Comparison of ENCODE assay signal across 19 cellular contexts in genomic region chr5:135040331-135041144, GRCh38. TPM values are rescaled to one million over a fixed set of nuclear protein-coding genes. Genes with fewer than 3 reads are reported as not detected.
DNase-seq lines count a peak whose midpoint lies in the region; ATAC-seq and TF ChIP-seq lines count a peak whose summit lies in the region.
"Had no signal": no experiment of that assay in that cellular context is flagged by ENCODE, and none has a peak within 500 bp of the region (broad histone marks: within the 10 kb centered on the region; RNA-seq: fewer than 3 reads in every experiment).

No MANE protein-coding gene starts in this region.

- no peaks in the 10 kb centered on the region for H3K9me3 Mint-ChIP-seq in activated CD4-positive, alpha-beta T cell treated with anti-CD3 and anti-CD28 coated beads, Interleukin-2, amount 10 ng/mL, durations not matched to agents 24 days and 14 days
- H3K9me3 Mint-ChIP-seq in activated CD8-positive, alpha-beta T cell treated with anti-CD3 and anti-CD28 coated beads, Interleukin-2, amount 10 ng/mL, durations not matched to agents 7 days and 5 days (ENCODE audit: insufficient read depth), result no peaks in the 10 kb centered on the region
- H3K9me3 Mint-ChIP-seq: CD8-positive, alpha-beta memory T cell; nephron had no signal

- 11% methylated on average over 48 of the region's 51 CpGs for WGBS in smooth muscle cell (ENCODE audit: low lambda C conversion rate)

- H3K4me1 ChIP-seq in smooth muscle cell (ENCODE audit: low read depth), result peaks cover 8% of the 10 kb centered on the region

- H3K4me3 ChIP-seq in smooth muscle cell, result no peak overlapping the region
- H3K4me3 ChIP-seq: cardiac muscle cell, right lobe of liver had no signal

- peaks cover 44% of the 10 kb centered on the region for H3K79me2 ChIP-seq in smooth muscle cell (ENCODE audit: low read depth)

- no peak for TF ChIP-seq CTCF in smooth muscle cell (IDR thresholded peaks at IDR 0.05; ENCODE audit: borderline replicate concordance, insufficient read depth, poor library complexity, severe bottlenecking)

- no peak overlapping the region for H3K9ac ChIP-seq in smooth muscle cell (ENCODE audit: low read depth)

- H3K27me3 Mint-ChIP-seq in activated CD4-positive, alpha-beta T cell treated with anti-CD3 and anti-CD28 coated beads, Interleukin-2, amount 10 ng/mL, durations not matched to agents 24 days and 14 days, result peaks cover 78% of the 10 kb centered on the region
- peaks cover 76% of the 10 kb centered on the region for H3K27me3 Mint-ChIP-seq in activated CD8-positive, alpha-beta T cell treated with anti-CD3 and anti-CD28 coated beads, Interleukin-2, amount 10 ng/mL, durations not matched to agents 7 days and 5 days (ENCODE audit: low read depth)

- POLR2A ChIA-PET in activated CD8-positive, alpha-beta T cell treated with anti-CD3 and anti-CD28 coated beads, Interleukin-2, amount 10 ng/mL, durations not matched to agents 7 days and 5 days (lab: Charles Lee), result no interaction called here

- no peaks in the 10 kb centered on the region for H3K9me3 ChIP-seq in smooth muscle cell (replicated peaks; ENCODE audit: low read depth)
- H3K9me3 ChIP-seq: right lobe of liver had no signal

- H2AFZ ChIP-seq in smooth muscle cell (ENCODE audit: low read depth), result peak overlapping the region; percentile 40

- H3K36me3 ChIP-seq in smooth muscle cell (ENCODE audit: low read depth), result no peaks in the 10 kb centered on the region
- H3K36me3 ChIP-seq: cardiac muscle cell, right lobe of liver had no signal

- peak overlapping the region; percentile 93 for H3K4me2 ChIP-seq in smooth muscle cell

- H4K20me1 ChIP-seq in smooth muscle cell (ENCODE audit: low read depth), result no peaks in the 10 kb centered on the region

- ATAC-seq in activated CD8-positive, alpha-beta T cell treated with anti-CD3 and anti-CD28 coated beads, Interleukin-2, amount 10 ng/mL, durations not matched to agents 7 days and 5 days, result peak; percentile 21
- ATAC-seq in GM21381 (IDR thresholded peaks at IDR 0.05; ENCODE audit: unreplicated experiment), result no peak

- peak; percentile 66 for DNase-seq in activated CD4-positive, alpha-beta T cell treated with anti-CD3 and anti-CD28 coated beads, Interleukin-2, amount 10 ng/mL, durations not matched to agents 24 days and 14 days
- DNase-seq in activated CD4-positive, alpha-beta T cell treated with anti-CD3 and anti-CD28 coated beads for 1 hour, result no peak
- DNase-seq in activated CD8-positive, alpha-beta T cell treated with anti-CD3 and anti-CD28 coated beads, Interleukin-2, amount 10 ng/mL, durations not matched to agents 7 days and 5 days, result no peak
- DNase-seq in islet precursor cell (peak; percentile 71), smooth muscle cell (lab: John Stamatoyannopoulos, UW; ENCODE audit: unreplicated experiment) (no peak), UCSD-AML1 (lab: John Stamatoyannopoulos, UW; ENCODE audit: unreplicated experiment) (no peak)
- no peak for DNase-seq in NK-92 treated with Interleukin-12 subunit alpha and Interleukin-12 subunit beta, amount 100 ng/mL, for 24 hours (lab: John Stamatoyannopoulos, UW)
- DNase-seq: 8988T; activated naive CD4-positive, alpha-beta T cell; CD8-positive, alpha-beta memory T cell; left cardiac atrium; NCI-H1694; NCI-H526 treated with DMSO at 0.1 percent for 48 hours; RPMI8226; T1000 had no signal

- H3K4me1 Mint-ChIP-seq in activated CD4-positive, alpha-beta T cell treated with anti-CD3 and anti-CD28 coated beads, Interleukin-2, amount 10 ng/mL, durations not matched to agents 24 days and 14 days, result no peaks in the 10 kb centered on the region
- H3K4me1 Mint-ChIP-seq in activated CD8-positive, alpha-beta T cell treated with anti-CD3 and anti-CD28 coated beads, Interleukin-2, amount 10 ng/mL, durations not matched to agents 7 days and 5 days (ENCODE audit: low read depth), result peaks cover 6% of the 10 kb centered on the region
- H3K4me1 Mint-ChIP-seq: nephron had no signal

- H3K27me3 ChIP-seq in smooth muscle cell (ENCODE audit: low read depth), result peaks cover 75% of the 10 kb centered on the region

- CTCF ChIA-PET in activated CD8-positive, alpha-beta T cell treated with anti-CD3 and anti-CD28 coated beads, Interleukin-2, amount 10 ng/mL, durations not matched to agents 7 days and 5 days (lab: Charles Lee), result no interaction called here

- H3K27ac Mint-ChIP-seq in activated CD4-positive, alpha-beta T cell treated with anti-CD3 and anti-CD28 coated beads, Interleukin-2, amount 10 ng/mL, durations not matched to agents 24 days and 14 days, result no peak overlapping the region
- H3K27ac Mint-ChIP-seq in activated CD8-positive, alpha-beta T cell treated with anti-CD3 and anti-CD28 coated beads, Interleukin-2, amount 10 ng/mL, durations not matched to agents 7 days and 5 days, result no peak overlapping the region
- H3K27ac Mint-ChIP-seq: CD8-positive, alpha-beta memory T cell; nephron had no signal

- H3F3A ChIP-seq in smooth muscle cell (ENCODE audit: low read depth), result no peaks in the 10 kb centered on the region

- intact Hi-C loops in activated CD4-positive, alpha-beta T cell treated with anti-CD3 and anti-CD28 coated beads, Interleukin-2, amount 10 ng/mL, durations not matched to agents 24 days and 14 days (cut with micrococcal nuclease), result loop anchor here (1.0 kb wide), 1 partner anchor 10 kb away; no protein-coding TSS in a partner anchor

- no peaks in the 10 kb centered on the region for H3K36me3 Mint-ChIP-seq in activated CD4-positive, alpha-beta T cell treated with anti-CD3 and anti-CD28 coated beads, Interleukin-2, amount 10 ng/mL, durations not matched to agents 24 days and 14 days (ENCODE audit: low read depth)
- no peaks in the 10 kb centered on the region for H3K36me3 Mint-ChIP-seq in activated CD8-positive, alpha-beta T cell treated with anti-CD3 and anti-CD28 coated beads, Interleukin-2, amount 10 ng/mL, durations not matched to agents 7 days and 5 days (ENCODE audit: low read depth)
- H3K36me3 Mint-ChIP-seq: CD8-positive, alpha-beta memory T cell had no signal

- H3K27ac ChIP-seq in smooth muscle cell (ENCODE audit: low read depth), result no peak overlapping the region
- H3K27ac ChIP-seq: cardiac muscle cell, right lobe of liver had no signal

- H3K4me3 Mint-ChIP-seq in activated CD4-positive, alpha-beta T cell treated with anti-CD3 and anti-CD28 coated beads, Interleukin-2, amount 10 ng/mL, durations not matched to agents 24 days and 14 days, result no peak overlapping the region
- H3K4me3 Mint-ChIP-seq in activated CD8-positive, alpha-beta T cell treated with anti-CD3 and anti-CD28 coated beads, Interleukin-2, amount 10 ng/mL, durations not matched to agents 7 days and 5 days, result no peak overlapping the region

RNA-seq across cellular contexts. Expression of gene PITX1, which starts 6.5 kb away (rescaled TPM):
- total RNA-seq in activated CD4-positive, alpha-beta T cell treated with anti-CD3 and anti-CD28 coated beads, Interleukin-2, amount 10 ng/mL, durations not matched to agents 24 days and 14 days, result 0.61 and 0.78 TPM in 2 replicates
- total RNA-seq in activated CD8-positive, alpha-beta T cell treated with anti-CD3 and anti-CD28 coated beads, Interleukin-2, amount 10 ng/mL, durations not matched to agents 7 days and 5 days, result not detected
- total RNA-seq in smooth muscle cell, result 122 and 161 TPM in 2 replicates
- 418 and 473 TPM in 2 replicates for polyA plus RNA-seq in smooth muscle cell
- total RNA-seq: cardiac muscle cell; CD8-positive, alpha-beta memory T cell; left cardiac atrium; right lobe of liver had no signal
- polyA plus RNA-seq: CD8-positive, alpha-beta memory T cell had no signal

Comparison
In these comparisons a context has a peak if more than half of its experiments do, and no peak if none do; other contexts are left out.
1. DNase-seq: peak in activated CD4-positive, alpha-beta T cell treated with anti-CD3 and anti-CD28 coated beads, Interleukin-2, amount 10 ng/mL, durations not matched to agents 24 days and 14 days (single experiment) and islet precursor cell (single experiment); none in activated CD4-positive, alpha-beta T cell treated with anti-CD3 and anti-CD28 coated beads for 1 hour (single experiment), activated CD8-positive, alpha-beta T cell treated with anti-CD3 and anti-CD28 coated beads, Interleukin-2, amount 10 ng/mL, durations not matched to agents 7 days and 5 days (single experiment), smooth muscle cell (single experiment), NK-92 treated with Interleukin-12 subunit alpha and Interleukin-12 subunit beta, amount 100 ng/mL, for 24 hours (single experiment) and UCSD-AML1 (single experiment).
2. RNA of gene PITX1, which starts 6.5 kb away (total RNA-seq): 122 to 161 TPM in smooth muscle cell; 0.61 to 0.78 TPM in activated CD4-positive, alpha-beta T cell treated with anti-CD3 and anti-CD28 coated beads, Interleukin-2, amount 10 ng/mL, durations not matched to agents 24 days and 14 days and not detected in activated CD8-positive, alpha-beta T cell treated with anti-CD3 and anti-CD28 coated beads, Interleukin-2, amount 10 ng/mL, durations not matched to agents 7 days and 5 days; every median in the first group is over 10 times any median in the second.